ENCODE assay signal across 1 cellular context in genomic region chr3:167380004-167380689, GRCh38.
TF ChIP-seq lines count a peak whose summit lies in the region.

Gene ZBBX, minus strand, starts transcription at chr3:167380297. Its CDS starts 7,396 bp downstream, at chr3:167372901.

TF ChIP-seq in GM12878, 131 proteins besides CTCF, POLR2A, EP300 and RAD21 (continued from another document):
- peak; percentile 79 for TF ChIP-seq NKRF (conservative IDR thresholded peaks at IDR 0.05)
- 0 out of 2 replicates have a peak, but pooled peaks have one; percentile 12 for TF ChIP-seq ELK1 (IDR thresholded peaks at IDR 0.05; ENCODE audit: low read depth, low read length)
- peak; percentile 78 for TF ChIP-seq FOXM1 (IDR thresholded peaks at IDR 0.05; ENCODE audit: low read depth, low read length)
- no peak for TF ChIP-seq MLLT1 (IDR thresholded peaks at IDR 0.05)
- TF ChIP-seq SMC3 (IDR thresholded peaks at IDR 0.05; ENCODE audit: borderline replicate concordance, low read length): peak; percentile 90
